In the genomic region with DNA sequence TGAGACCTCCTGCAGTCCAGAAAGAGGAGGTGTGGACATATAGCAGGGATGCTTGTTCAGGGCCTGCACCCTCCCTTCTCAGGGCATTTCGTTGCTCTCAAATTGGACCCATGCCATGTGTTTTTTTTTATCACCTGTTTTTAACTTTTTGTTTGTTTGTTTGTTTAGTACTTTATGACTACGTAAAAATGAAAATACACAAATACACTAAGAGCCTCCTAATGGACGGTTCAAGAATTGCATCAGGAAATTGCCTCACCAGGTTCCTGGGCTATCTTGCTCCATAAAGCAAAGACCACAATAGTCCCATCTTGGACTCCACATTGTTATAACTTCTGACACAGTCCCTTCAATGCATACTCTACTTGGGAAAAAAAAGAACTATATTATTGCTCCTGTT, we compare ENCODE assay signal across 1 cellular context.
TF ChIP-seq lines count a peak whose summit lies in the region.

No MANE protein-coding gene starts in this region.

TF ChIP-seq in GM12878, 131 proteins besides CTCF, POLR2A, EP300 and RAD21 (continued from another document):
- TF ChIP-seq SMAD1 (IDR thresholded peaks at IDR 0.05; ENCODE audit: low read depth, partially characterized antibody): no peak
